In genomic region chr4:86875436-86875835, GRCh38 we compare ENCODE assay signal across 19 cellular contexts. TPM values are rescaled to one million over a fixed set of nuclear protein-coding genes. Genes with fewer than 3 reads are reported as not detected.
"Had no signal": no experiment of that assay in that cellular context is flagged by ENCODE, and none has a peak within 500 bp of the region (broad histone marks: within the 10 kb centered on the region; RNA-seq: fewer than 3 reads in every experiment).

No MANE protein-coding gene starts in this region.

RNA-seq across cellular contexts. Expression of gene C4orf36, which starts 16.8 kb away (rescaled TPM):
- total RNA-seq: activated CD4-positive, alpha-beta T cell treated with anti-CD3 and anti-CD28 coated beads for 36 hours; activated CD4-positive, alpha-beta T cell treated with anti-CD3 and anti-CD28 coated beads, Interleukin-2, amount 10 ng/mL, durations not matched to agents 24 days and 14 days; activated CD8-positive, alpha-beta memory T cell treated with anti-CD3 and anti-CD28 coated beads, Interleukin-2, amount 10 ng/mL, durations not matched to agents 7 days and 5 days; activated naive CD8-positive, alpha-beta T cell treated with anti-CD3 and anti-CD28 coated beads for 36 hours; activated T-helper 1 cell treated with anti-CD3 and anti-CD28 coated beads, Interleukin-12 subunit alpha, Interleukin-12 subunit beta, Interleukin-2, Interleukin-4 antibody, amounts not matched to agents 30 ng/mL and 10 ng/mL and 1 ng/mL, durations not matched to agents 14 hours and 24 hours and 36 hours; activated T-helper 2 cell treated with anti-CD3 and anti-CD28 coated beads, Interferon-gamma antibody, Interleukin-2, Interleukin-4, amounts not matched to agents 10 μg/mL and 5 μg/mL and 100 μg/mL, durations not matched to agents 14 hours and 24 hours and 36 hours; ascending aorta; cardiac muscle cell; gastroesophageal sphincter; glomerular endothelial cell; T-helper 2 cell treated with Interferon-gamma antibody and Interleukin-4, amounts not matched to agents 100 ng/mL and 5 ng/mL, for 36 hours had no signal

RNA-seq across cellular contexts. Expression of gene SLC10A6, which starts 26.3 kb away (rescaled TPM):
- total RNA-seq: activated CD4-positive, alpha-beta memory T cell treated with anti-CD3 and anti-CD28 coated beads for 36 hours; activated CD4-positive, alpha-beta T cell treated with anti-CD3 and anti-CD28 coated beads for 36 hours; activated CD4-positive, alpha-beta T cell treated with anti-CD3 and anti-CD28 coated beads, Interleukin-2, amount 10 ng/mL, durations not matched to agents 24 days and 14 days; activated CD8-positive, alpha-beta memory T cell treated with anti-CD3 and anti-CD28 coated beads for 36 hours; activated CD8-positive, alpha-beta memory T cell treated with anti-CD3 and anti-CD28 coated beads, Interleukin-2, amount 10 ng/mL, durations not matched to agents 7 days and 5 days; activated CD8-positive, alpha-beta T cell treated with anti-CD3 and anti-CD28 coated beads, Interleukin-2, amount 10 ng/mL, durations not matched to agents 7 days and 5 days; activated naive CD4-positive, alpha-beta T cell treated with anti-CD3 and anti-CD28 coated beads for 36 hours; activated naive CD8-positive, alpha-beta T cell treated with anti-CD3 and anti-CD28 coated beads for 36 hours; activated T-helper 1 cell treated with anti-CD3 and anti-CD28 coated beads, Interleukin-12 subunit alpha, Interleukin-12 subunit beta, Interleukin-2, Interleukin-4 antibody, amounts not matched to agents 30 ng/mL and 10 ng/mL and 1 ng/mL, durations not matched to agents 14 hours and 24 hours and 36 hours; activated T-helper 2 cell treated with anti-CD3 and anti-CD28 coated beads, Interferon-gamma antibody, Interleukin-2, Interleukin-4, amounts not matched to agents 10 μg/mL and 5 μg/mL and 100 μg/mL, durations not matched to agents 14 hours and 24 hours and 36 hours; cardiac muscle cell; endodermal cell; epithelial cell of proximal tubule; glomerular endothelial cell; T-cell; T-helper 2 cell treated with Interferon-gamma antibody and Interleukin-4, amounts not matched to agents 100 ng/mL and 5 ng/mL, for 36 hours had no signal
- polyA plus RNA-seq: cardiac muscle cell, hepatocyte had no signal
